Comparison of ENCODE assay signal across 26 cellular contexts in genomic region chr12:132814232-132814631, GRCh38.
"Had no signal": no experiment of that assay in that cellular context is flagged by ENCODE, and none has a peak within 500 bp of the region (broad histone marks: within the 10 kb centered on the region; RNA-seq: fewer than 3 reads in every experiment).

No MANE protein-coding gene starts in this region.

- H3K27me3 Mint-ChIP-seq: naive B cell; progenitor cell of endocrine pancreas; stimulated activated memory B cell treated with anti-CD40 and anti-IgM and Interleukin-4, amounts not matched to agents 10 μg/mL and 1 μg/mL and 100 μg/mL, for 72 hours; stimulated activated naive CD8-positive, alpha-beta T cell treated with anti-CD3 and anti-CD28 coated beads, Interleukin-15, amount 100 ng/mL, for 72 hours; type B pancreatic cell had no signal

- H3K4me1 Mint-ChIP-seq: mesothelial cell of epicardium, nephron progenitor cell, neural progenitor cell had no signal

- H3K9me3 Mint-ChIP-seq: naive B cell; natural killer cell; stimulated activated memory B cell treated with anti-CD40 and anti-IgM and Interleukin-4, amounts not matched to agents 10 μg/mL and 1 μg/mL and 100 μg/mL, for 72 hours; stimulated activated naive CD8-positive, alpha-beta T cell treated with anti-CD3 and anti-CD28 coated beads, Interleukin-15, amount 100 ng/mL, for 72 hours had no signal

- H3K4me1 ChIP-seq: left ventricle myocardium inferior, neural progenitor cell, right atrium auricular region, sigmoid colon, tibial nerve, uterus had no signal

- H3K27me3 ChIP-seq: hepatocyte, neural progenitor cell, neutrophil, ovary, right atrium auricular region, sigmoid colon, spleen, tibial nerve, uterus had no signal

- H2AFZ ChIP-seq: hepatocyte, neural progenitor cell had no signal

- H3K36me3 ChIP-seq: neural progenitor cell, ovary, uterus had no signal

- H3K27ac ChIP-seq: hepatocyte, left ventricle myocardium inferior, neural progenitor cell, neutrophil, ovary, right atrium auricular region, sigmoid colon, spleen, tibial nerve, uterus had no signal

- H3K9me3 ChIP-seq: left ventricle myocardium inferior, neutrophil, ovary, right atrium auricular region, sigmoid colon, spleen, tibial nerve, uterus had no signal

- ATAC-seq: natural killer cell had no signal

- H3K4me3 Mint-ChIP-seq: mesothelial cell of epicardium; natural killer cell; nephron progenitor cell; neural progenitor cell; stimulated activated memory B cell treated with anti-CD40 and anti-IgM and Interleukin-4, amounts not matched to agents 10 μg/mL and 1 μg/mL and 100 μg/mL, for 72 hours; stimulated activated naive CD8-positive, alpha-beta T cell treated with anti-CD3 and anti-CD28 coated beads, Interleukin-15, amount 100 ng/mL, for 72 hours; type B pancreatic cell had no signal

- H3K9ac ChIP-seq: neural progenitor cell had no signal

- H3K27ac Mint-ChIP-seq: mesothelial cell of epicardium; natural killer cell; nephron progenitor cell; neural progenitor cell; progenitor cell of endocrine pancreas; stimulated activated memory B cell treated with anti-CD40 and anti-IgM and Interleukin-4, amounts not matched to agents 10 μg/mL and 1 μg/mL and 100 μg/mL, for 72 hours; type B pancreatic cell had no signal

- FAIRE-seq: small intestine had no signal

- H3K4me3 ChIP-seq: hepatocyte, left ventricle myocardium inferior, lung, neural progenitor cell, ovary, right atrium auricular region, sigmoid colon, spleen, tibial nerve, uterus had no signal

- H3K4me2 ChIP-seq: hepatocyte, neural progenitor cell had no signal

- DNase-seq: islet precursor cell; left ventricle myocardium inferior; mesendoderm; natural killer cell; nephron progenitor cell; occipital lobe; ovary; sigmoid colon; small intestine; spleen; stimulated activated CD4-positive, alpha-beta T cell treated with anti-CD3 and anti-CD28 coated beads, Interleukin-4, amount 100 ng/mL, for 24 hours; stimulated activated naive CD4-positive, alpha-beta T cell treated with Interleukin-2 at 50 U/mL for 16 hours; stimulated activated naive CD8-positive, alpha-beta T cell treated with anti-CD3 and anti-CD28 coated beads, Interleukin-15, amount 100 ng/mL, for 72 hours; substantia nigra; uterus had no signal
